1 cellular context compared by ENCODE assay signal in the genomic region with DNA sequence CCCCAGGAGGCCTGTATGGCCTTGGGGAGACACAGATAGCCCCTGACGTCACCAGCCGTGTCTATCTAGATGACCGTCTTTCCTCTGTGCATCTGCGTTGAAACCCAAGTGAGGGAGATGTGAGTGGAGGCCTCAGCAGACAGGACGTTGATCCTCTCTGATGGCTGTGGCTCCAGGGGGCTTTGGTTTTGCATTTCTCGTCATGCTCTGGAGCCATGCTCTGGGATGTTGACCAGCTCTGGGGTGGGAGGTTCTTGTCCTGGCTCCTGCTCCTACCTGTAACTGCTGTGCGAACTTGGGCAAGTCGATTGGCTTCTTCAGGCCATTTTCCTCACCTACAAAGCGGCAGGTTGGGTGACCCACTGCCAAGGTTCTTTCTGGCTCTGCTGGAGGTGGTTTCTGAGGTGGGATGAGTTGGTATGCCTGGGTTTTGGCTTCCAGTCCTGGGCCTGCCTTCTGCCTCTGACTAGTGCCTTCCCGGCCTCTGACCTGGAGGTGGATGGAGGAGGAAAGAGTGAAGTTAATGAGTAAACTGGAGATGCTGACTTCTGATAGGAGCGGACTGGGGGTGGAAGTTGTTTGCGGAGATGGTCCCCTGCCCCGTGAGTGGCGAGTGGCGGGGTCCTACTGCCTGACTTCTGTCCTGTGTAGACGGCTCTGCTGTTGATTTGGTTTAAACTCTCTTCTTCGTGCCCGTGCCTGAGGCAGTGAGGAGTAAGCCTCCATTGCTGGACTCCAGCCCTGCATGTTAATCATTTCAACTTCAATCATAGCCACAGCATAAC.
A peak's percentile ranks its signal among the peaks of the same experiment; 100 is the strongest.
TF ChIP-seq lines count a peak whose summit lies in the region.

No MANE protein-coding gene starts in this region.

TF ChIP-seq in HepG2, 621 proteins besides CTCF, POLR2A, EP300 and RAD21 (continued from another document and continues in another):
- TF ChIP-seq, protein P1, sequence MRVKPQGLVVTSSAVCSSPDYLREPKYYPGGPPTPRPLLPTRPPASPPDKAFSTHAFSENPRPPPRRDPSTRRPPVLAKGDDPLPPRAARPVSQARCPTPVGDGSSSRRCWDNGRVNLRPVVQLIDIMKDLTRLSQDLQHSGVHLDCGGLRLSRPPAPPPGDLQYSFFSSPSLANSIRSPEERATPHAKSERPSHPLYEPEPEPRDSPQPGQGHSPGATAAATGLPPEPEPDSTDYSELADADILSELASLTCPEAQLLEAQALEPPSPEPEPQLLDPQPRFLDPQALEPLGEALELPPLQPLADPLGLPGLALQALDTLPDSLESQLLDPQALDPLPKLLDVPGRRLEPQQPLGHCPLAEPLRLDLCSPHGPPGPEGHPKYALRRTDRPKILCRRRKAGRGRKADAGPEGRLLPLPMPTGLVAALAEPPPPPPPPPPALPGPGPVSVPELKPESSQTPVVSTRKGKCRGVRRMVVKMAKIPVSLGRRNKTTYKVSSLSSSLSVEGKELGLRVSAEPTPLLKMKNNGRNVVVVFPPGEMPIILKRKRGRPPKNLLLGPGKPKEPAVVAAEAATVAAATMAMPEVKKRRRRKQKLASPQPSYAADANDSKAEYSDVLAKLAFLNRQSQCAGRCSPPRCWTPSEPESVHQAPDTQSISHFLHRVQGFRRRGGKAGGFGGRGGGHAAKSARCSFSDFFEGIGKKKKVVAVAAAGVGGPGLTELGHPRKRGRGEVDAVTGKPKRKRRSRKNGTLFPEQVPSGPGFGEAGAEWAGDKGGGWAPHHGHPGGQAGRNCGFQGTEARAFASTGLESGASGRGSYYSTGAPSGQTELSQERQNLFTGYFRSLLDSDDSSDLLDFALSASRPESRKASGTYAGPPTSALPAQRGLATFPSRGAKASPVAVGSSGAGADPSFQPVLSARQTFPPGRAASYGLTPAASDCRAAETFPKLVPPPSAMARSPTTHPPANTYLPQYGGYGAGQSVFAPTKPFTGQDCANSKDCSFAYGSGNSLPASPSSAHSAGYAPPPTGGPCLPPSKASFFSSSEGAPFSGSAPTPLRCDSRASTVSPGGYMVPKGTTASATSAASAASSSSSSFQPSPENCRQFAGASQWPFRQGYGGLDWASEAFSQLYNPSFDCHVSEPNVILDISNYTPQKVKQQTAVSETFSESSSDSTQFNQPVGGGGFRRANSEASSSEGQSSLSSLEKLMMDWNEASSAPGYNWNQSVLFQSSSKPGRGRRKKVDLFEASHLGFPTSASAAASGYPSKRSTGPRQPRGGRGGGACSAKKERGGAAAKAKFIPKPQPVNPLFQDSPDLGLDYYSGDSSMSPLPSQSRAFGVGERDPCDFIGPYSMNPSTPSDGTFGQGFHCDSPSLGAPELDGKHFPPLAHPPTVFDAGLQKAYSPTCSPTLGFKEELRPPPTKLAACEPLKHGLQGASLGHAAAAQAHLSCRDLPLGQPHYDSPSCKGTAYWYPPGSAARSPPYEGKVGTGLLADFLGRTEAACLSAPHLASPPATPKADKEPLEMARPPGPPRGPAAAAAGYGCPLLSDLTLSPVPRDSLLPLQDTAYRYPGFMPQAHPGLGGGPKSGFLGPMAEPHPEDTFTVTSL (CRISPR knock-in tag; IDR thresholded peaks at IDR 0.05; ENCODE audit: borderline replicate concordance) = no peak
- TF ChIP-seq KMT2A (CRISPR knock-in tag; IDR thresholded peaks at IDR 0.05) (peak; percentile 33; the same call in 1 of the 2 replicates), GATAD2A (CRISPR knock-in tag; IDR thresholded peaks at IDR 0.05) (peak; percentile 45), ZNF230 (CRISPR knock-in tag; IDR thresholded peaks at IDR 0.05) (no peak), SKI (IDR thresholded peaks at IDR 0.05; ENCODE audit: partially characterized antibody) (no peak), SNAI1 (CRISPR knock-in tag; IDR thresholded peaks at IDR 0.05; ENCODE audit: borderline replicate concordance) (no peak), FOXP1 (IDR thresholded peaks at IDR 0.05) (no peak), FOXP1 (CRISPR knock-in tag; IDR thresholded peaks at IDR 0.05) (peak; percentile 27; the same call in 1 of the 2 replicates), AHR (CRISPR knock-in tag; IDR thresholded peaks at IDR 0.05) (no peak), MED1 (CRISPR knock-in tag; IDR thresholded peaks at IDR 0.05) (no peak; the same call in 1 of the 2 replicates), TBX2 (CRISPR knock-in tag; IDR thresholded peaks at IDR 0.05; ENCODE audit: borderline replicate concordance) (peak; percentile 45; the same call in 1 of the 2 replicates), JARID2 (CRISPR knock-in tag; IDR thresholded peaks at IDR 0.05; ENCODE audit: insufficient replicate concordance) (no peak), ZNF839 (CRISPR knock-in tag; IDR thresholded peaks at IDR 0.05; ENCODE audit: borderline replicate concordance) (no peak), ZNF547 (CRISPR knock-in tag; IDR thresholded peaks at IDR 0.05) (0 out of 2 replicates have a peak, but pooled peaks have one; percentile 34), ZMYM4 (CRISPR knock-in tag; IDR thresholded peaks at IDR 0.05) (peak; percentile 71), ZBTB1 (CRISPR knock-in tag; IDR thresholded peaks at IDR 0.05; ENCODE audit: borderline replicate concordance) (no peak), HHEX (CRISPR knock-in tag; IDR thresholded peaks at IDR 0.05) (no peak), JUN (CRISPR knock-in tag; IDR thresholded peaks at IDR 0.05) (no peak), PHF20 (CRISPR knock-in tag; IDR thresholded peaks at IDR 0.05) (no peak), ZNF292 (CRISPR knock-in tag; IDR thresholded peaks at IDR 0.05; ENCODE audit: borderline replicate concordance, low read depth) (peak; percentile 50; the same call in 1 of the 2 replicates), ZSCAN9 (CRISPR knock-in tag; IDR thresholded peaks at IDR 0.05; ENCODE audit: borderline replicate concordance) (0 out of 2 replicates have a peak, but pooled peaks have one; percentile 42), PPARG (CRISPR knock-in tag; conservative IDR thresholded peaks at IDR 0.05) (peak; percentile 70)
- TF ChIP-seq, protein P2, sequence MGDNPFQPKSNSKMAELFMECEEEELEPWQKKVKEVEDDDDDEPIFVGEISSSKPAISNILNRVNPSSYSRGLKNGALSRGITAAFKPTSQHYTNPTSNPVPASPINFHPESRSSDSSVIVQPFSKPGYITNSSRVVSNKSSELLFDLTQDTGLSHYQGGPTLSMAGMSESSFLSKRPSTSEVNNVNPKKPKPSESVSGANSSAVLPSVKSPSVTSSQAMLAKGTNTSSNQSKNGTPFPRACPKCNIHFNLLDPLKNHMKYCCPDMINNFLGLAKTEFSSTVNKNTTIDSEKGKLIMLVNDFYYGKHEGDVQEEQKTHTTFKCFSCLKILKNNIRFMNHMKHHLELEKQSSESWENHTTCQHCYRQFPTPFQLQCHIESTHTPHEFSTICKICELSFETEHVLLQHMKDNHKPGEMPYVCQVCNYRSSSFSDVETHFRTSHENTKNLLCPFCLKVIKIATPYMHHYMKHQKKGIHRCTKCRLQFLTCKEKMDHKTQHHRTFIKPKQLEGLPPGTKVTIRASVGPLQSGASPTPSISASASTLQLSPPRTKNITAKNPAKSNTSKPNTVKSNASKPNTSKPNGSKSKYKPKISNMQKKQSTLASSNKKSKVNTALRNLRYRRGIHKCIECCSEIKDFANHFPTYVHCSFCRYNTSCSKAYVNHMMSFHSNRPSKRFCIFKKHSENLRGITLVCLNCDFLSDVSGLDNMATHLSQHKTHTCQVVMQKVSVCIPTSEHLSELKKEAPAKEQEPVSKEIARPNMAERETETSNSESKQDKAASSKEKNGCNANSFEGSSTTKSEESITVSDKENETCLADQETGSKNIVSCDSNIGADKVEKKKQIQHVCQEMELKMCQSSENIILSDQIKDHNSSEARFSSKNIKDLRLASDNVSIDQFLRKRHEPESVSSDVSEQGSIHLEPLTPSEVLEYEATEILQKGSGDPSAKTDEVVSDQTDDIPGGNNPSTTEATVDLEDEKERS (CRISPR knock-in tag; IDR thresholded peaks at IDR 0.05) = no peak
- TF ChIP-seq, protein P3, sequence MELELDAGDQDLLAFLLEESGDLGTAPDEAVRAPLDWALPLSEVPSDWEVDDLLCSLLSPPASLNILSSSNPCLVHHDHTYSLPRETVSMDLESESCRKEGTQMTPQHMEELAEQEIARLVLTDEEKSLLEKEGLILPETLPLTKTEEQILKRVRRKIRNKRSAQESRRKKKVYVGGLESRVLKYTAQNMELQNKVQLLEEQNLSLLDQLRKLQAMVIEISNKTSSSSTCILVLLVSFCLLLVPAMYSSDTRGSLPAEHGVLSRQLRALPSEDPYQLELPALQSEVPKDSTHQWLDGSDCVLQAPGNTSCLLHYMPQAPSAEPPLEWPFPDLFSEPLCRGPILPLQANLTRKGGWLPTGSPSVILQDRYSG (CRISPR knock-in tag; IDR thresholded peaks at IDR 0.05) = no peak
- TF ChIP-seq, protein P4, sequence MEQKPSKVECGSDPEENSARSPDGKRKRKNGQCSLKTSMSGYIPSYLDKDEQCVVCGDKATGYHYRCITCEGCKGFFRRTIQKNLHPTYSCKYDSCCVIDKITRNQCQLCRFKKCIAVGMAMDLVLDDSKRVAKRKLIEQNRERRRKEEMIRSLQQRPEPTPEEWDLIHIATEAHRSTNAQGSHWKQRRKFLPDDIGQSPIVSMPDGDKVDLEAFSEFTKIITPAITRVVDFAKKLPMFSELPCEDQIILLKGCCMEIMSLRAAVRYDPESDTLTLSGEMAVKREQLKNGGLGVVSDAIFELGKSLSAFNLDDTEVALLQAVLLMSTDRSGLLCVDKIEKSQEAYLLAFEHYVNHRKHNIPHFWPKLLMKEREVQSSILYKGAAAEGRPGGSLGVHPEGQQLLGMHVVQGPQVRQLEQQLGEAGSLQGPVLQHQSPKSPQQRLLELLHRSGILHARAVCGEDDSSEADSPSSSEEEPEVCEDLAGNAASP (CRISPR knock-in tag; IDR thresholded peaks at IDR 0.05; ENCODE audit: borderline replicate concordance) = no peak
- TF ChIP-seq, protein P5, sequence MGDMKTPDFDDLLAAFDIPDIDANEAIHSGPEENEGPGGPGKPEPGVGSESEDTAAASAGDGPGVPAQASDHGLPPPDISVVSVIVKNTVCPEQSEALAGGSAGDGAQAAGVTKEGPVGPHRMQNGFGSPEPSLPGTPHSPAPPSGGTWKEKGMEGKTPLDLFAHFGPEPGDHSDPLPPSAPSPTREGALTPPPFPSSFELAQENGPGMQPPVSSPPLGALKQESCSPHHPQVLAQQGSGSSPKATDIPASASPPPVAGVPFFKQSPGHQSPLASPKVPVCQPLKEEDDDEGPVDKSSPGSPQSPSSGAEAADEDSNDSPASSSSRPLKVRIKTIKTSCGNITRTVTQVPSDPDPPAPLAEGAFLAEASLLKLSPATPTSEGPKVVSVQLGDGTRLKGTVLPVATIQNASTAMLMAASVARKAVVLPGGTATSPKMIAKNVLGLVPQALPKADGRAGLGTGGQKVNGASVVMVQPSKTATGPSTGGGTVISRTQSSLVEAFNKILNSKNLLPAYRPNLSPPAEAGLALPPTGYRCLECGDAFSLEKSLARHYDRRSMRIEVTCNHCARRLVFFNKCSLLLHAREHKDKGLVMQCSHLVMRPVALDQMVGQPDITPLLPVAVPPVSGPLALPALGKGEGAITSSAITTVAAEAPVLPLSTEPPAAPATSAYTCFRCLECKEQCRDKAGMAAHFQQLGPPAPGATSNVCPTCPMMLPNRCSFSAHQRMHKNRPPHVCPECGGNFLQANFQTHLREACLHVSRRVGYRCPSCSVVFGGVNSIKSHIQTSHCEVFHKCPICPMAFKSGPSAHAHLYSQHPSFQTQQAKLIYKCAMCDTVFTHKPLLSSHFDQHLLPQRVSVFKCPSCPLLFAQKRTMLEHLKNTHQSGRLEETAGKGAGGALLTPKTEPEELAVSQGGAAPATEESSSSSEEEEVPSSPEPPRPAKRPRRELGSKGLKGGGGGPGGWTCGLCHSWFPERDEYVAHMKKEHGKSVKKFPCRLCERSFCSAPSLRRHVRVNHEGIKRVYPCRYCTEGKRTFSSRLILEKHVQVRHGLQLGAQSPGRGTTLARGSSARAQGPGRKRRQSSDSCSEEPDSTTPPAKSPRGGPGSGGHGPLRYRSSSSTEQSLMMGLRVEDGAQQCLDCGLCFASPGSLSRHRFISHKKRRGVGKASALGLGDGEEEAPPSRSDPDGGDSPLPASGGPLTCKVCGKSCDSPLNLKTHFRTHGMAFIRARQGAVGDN (CRISPR knock-in tag; IDR thresholded peaks at IDR 0.05) = peak; percentile 88
- TF ChIP-seq, protein P6, sequence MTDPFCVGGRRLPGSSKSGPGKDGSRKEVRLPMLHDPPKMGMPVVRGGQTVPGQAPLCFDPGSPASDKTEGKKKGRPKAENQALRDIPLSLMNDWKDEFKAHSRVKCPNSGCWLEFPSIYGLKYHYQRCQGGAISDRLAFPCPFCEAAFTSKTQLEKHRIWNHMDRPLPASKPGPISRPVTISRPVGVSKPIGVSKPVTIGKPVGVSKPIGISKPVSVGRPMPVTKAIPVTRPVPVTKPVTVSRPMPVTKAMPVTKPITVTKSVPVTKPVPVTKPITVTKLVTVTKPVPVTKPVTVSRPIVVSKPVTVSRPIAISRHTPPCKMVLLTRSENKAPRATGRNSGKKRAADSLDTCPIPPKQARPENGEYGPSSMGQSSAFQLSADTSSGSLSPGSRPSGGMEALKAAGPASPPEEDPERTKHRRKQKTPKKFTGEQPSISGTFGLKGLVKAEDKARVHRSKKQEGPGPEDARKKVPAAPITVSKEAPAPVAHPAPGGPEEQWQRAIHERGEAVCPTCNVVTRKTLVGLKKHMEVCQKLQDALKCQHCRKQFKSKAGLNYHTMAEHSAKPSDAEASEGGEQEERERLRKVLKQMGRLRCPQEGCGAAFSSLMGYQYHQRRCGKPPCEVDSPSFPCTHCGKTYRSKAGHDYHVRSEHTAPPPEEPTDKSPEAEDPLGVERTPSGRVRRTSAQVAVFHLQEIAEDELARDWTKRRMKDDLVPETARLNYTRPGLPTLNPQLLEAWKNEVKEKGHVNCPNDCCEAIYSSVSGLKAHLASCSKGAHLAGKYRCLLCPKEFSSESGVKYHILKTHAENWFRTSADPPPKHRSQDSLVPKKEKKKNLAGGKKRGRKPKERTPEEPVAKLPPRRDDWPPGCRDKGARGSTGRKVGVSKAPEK (CRISPR knock-in tag; IDR thresholded peaks at IDR 0.05; ENCODE audit: borderline replicate concordance) = no peak
- TF ChIP-seq, protein P7, sequence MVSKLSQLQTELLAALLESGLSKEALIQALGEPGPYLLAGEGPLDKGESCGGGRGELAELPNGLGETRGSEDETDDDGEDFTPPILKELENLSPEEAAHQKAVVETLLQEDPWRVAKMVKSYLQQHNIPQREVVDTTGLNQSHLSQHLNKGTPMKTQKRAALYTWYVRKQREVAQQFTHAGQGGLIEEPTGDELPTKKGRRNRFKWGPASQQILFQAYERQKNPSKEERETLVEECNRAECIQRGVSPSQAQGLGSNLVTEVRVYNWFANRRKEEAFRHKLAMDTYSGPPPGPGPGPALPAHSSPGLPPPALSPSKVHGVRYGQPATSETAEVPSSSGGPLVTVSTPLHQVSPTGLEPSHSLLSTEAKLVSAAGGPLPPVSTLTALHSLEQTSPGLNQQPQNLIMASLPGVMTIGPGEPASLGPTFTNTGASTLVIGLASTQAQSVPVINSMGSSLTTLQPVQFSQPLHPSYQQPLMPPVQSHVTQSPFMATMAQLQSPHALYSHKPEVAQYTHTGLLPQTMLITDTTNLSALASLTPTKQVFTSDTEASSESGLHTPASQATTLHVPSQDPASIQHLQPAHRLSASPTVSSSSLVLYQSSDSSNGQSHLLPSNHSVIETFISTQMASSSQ (IDR thresholded peaks at IDR 0.05; ENCODE audit: low read depth) = peak; percentile 93
- TF ChIP-seq, protein P7 (CRISPR knock-in tag; IDR thresholded peaks at IDR 0.05; ENCODE audit: borderline replicate concordance) = peak; percentile 98
